12 cellular contexts compared by ENCODE assay signal in genomic region chr3:147713234-147714133, GRCh38.
"Had no signal": no experiment of that assay in that cellular context is flagged by ENCODE, and none has a peak within 500 bp of the region (broad histone marks: within the 10 kb centered on the region; RNA-seq: fewer than 3 reads in every experiment).

No MANE protein-coding gene starts in this region.

- H3K9me3 ChIP-seq: esophagus muscularis mucosa, upper lobe of right lung had no signal

- ATAC-seq: upper lobe of right lung had no signal

- DNase-seq: activated CD4-positive, alpha-beta memory T cell treated with anti-CD3 and anti-CD28 coated beads for 36 hours; activated gamma-delta T cell; activated T-cell treated with anti-CD3 and anti-CD28 coated beads, Interleukin-2, amount 50 U/mL, for 48 hours; amygdala; foreskin fibroblast; glutamatergic neuron; nephron progenitor cell; stimulated activated CD4-positive, alpha-beta T cell treated with anti-CD3 and anti-CD28 coated beads, Interleukin-15, amount 100 ng/mL, for 24 hours; stimulated activated CD4-positive, alpha-beta T cell treated with anti-CD3 and anti-CD28 coated beads, Interleukin-4, amount 100 ng/mL, for 24 hours; T-helper 1 cell; upper lobe of right lung had no signal

- H3K4me3 ChIP-seq: esophagus muscularis mucosa, upper lobe of right lung had no signal

- H3K27me3 ChIP-seq: esophagus muscularis mucosa, upper lobe of right lung had no signal

- H3K36me3 ChIP-seq: esophagus muscularis mucosa, upper lobe of right lung had no signal

- H3K4me1 ChIP-seq: upper lobe of right lung had no signal

- H3K27ac ChIP-seq: esophagus muscularis mucosa, upper lobe of right lung had no signal
